8 cellular contexts compared by ENCODE assay signal in genomic region chr6:166999845-167000253, GRCh38. TPM values are rescaled to one million over a fixed set of nuclear protein-coding genes. Genes with fewer than 3 reads are reported as not detected.
DNase-seq lines count a peak whose midpoint lies in the region; ATAC-seq and TF ChIP-seq lines count a peak whose summit lies in the region.

No MANE protein-coding gene starts in this region.

- H3K27ac Mint-ChIP-seq in memory B cell = peak overlapping the region; percentile 87

- peak overlapping the region; percentile 75 to 96 (median 81) for H3K4me2 ChIP-seq in BLaER1 treated with 17β-estradiol and CSF1 and Interleukin-3, amounts not matched to agents 10 nM and 100 nM
- peak overlapping the region; percentile 97 for H3K4me2 ChIP-seq in IMR-90 (ENCODE audit: low read depth, low read length)

- H2BK20ac ChIP-seq in IMR-90 (ENCODE audit: low read depth, low read length) = no peak overlapping the region

- intact Hi-C loops in IMR-90 (cut with micrococcal nuclease) = loop anchor here (5.0 to 10.0 kb wide), 2 partner anchors 373 to 545 kb away; partner anchors contain the start of gene RPS6KA2
- intact Hi-C loops in vagina (cut with DNase I) = no loop called here

- peak overlapping the region; percentile 81 for H3K14ac ChIP-seq in IMR-90 (replicated peaks; ENCODE audit: low read depth, low read length)

- DNase-seq in IMR-90 (no peak), brain microvascular endothelial cell (no peak), memory B cell (ENCODE audit: low spot score in 2 of 2) (no peak), vagina (ENCODE audit: extremely low spot score in 2 of 2) (no peak), NCI-H2196 treated with DMSO at 0.1 percent for 48 hours (lab: John Stamatoyannopoulos, UW; ENCODE audit: unreplicated experiment) (no peak), activated gamma-delta T cell (lab: John Stamatoyannopoulos, UW) (no peak), DMS53 (lab: John Stamatoyannopoulos, UW) (no peak)

- 0 out of 2 replicates have a peak overlapping the region, but pooled peaks have one; percentile 43 for H4K5ac ChIP-seq in IMR-90 (ENCODE audit: low read depth, low read length)

- CTCF ChIA-PET in IMR-90 (lab: Yijun Ruan, JAX) = interaction anchor here (1.3 kb wide), 1 partner anchor 10 kb away, joined by 6 read pairs; no protein-coding TSS in a partner anchor

- H3K36me3 ChIP-seq in BLaER1 treated with 17β-estradiol and CSF1 and Interleukin-3, amounts not matched to agents 10 nM and 100 nM = peaks cover 9 to 71% (median 50%) of the 10 kb centered on the region in 11 experiments; a peak in 20 of 22 replicates
- H3K36me3 ChIP-seq in IMR-90 (ENCODE audit: control insufficient read depth, insufficient read depth, low read length) (no peaks in the 10 kb centered on the region; the same call in 1 of the 2 replicates), brain microvascular endothelial cell (replicated peaks) (no peaks in the 10 kb centered on the region), vagina (peaks cover 0 to 4% of the 10 kb centered on the region in 2 donors)

- no CpG with 5 or more reads among the region's 16 CpGs for WGBS in IMR-90 (ENCODE audit: extremely low coverage in 2 of 2, insufficient read length in 1 of 2), 2 experiments

- peak overlapping the region; percentile 98 for H2AFZ ChIP-seq in IMR-90 (replicated peaks; ENCODE audit: low read length, poor library complexity)

- peak overlapping the region; percentile 87 to 99 (median 98) for H3K4me3 ChIP-seq in BLaER1 treated with 17β-estradiol and CSF1 and Interleukin-3, amounts not matched to agents 10 nM and 100 nM
- H3K4me3 ChIP-seq in IMR-90 (ENCODE audit: insufficient read depth, low read depth, low read length) (peak overlapping the region; percentile 84), brain microvascular endothelial cell (ENCODE audit: low read depth, low read length) (peak overlapping the region; percentile 70), vagina (peak overlapping the region; percentile 95 to 96)

- H2BK120ac ChIP-seq in IMR-90 (ENCODE audit: low read depth, low read length) = no peak overlapping the region

- H3K9me1 ChIP-seq in IMR-90 (ENCODE audit: insufficient read depth, low read length) = peaks cover 3% of the 10 kb centered on the region; the same call in 1 of the 2 replicates

- TF ChIP-seq POLR2A in IMR-90 (IDR thresholded peaks at IDR 0.05; ENCODE audit: low read depth, low read length) (no peak), vagina (IDR thresholded peaks at IDR 0.05) (no peak)

- dilution Hi-C loops in IMR-90 (cut with HindIII; ENCODE audit: low sequenced_read_pairs, unreplicated experiment) = no loop called here

- peak overlapping the region; percentile 82 to 92 (median 86) for H3K9ac ChIP-seq in BLaER1 treated with 17β-estradiol and CSF1 and Interleukin-3, amounts not matched to agents 10 nM and 100 nM
- peak overlapping the region; percentile 91 for H3K9ac ChIP-seq in IMR-90 (ENCODE audit: low read depth, low read length)

- H3K4me3 Mint-ChIP-seq in memory B cell = peak overlapping the region; percentile 92

- peak overlapping the region; percentile 91 for H3K23ac ChIP-seq in IMR-90 (ENCODE audit: low read depth, low read length)

- BruUV-seq in IMR-90 (replicated peaks; lab: Mats Ljungman, UMichigan) = no TSS peak

- peaks cover 23% of the 10 kb centered on the region for H3K4me1 Mint-ChIP-seq in memory B cell

- no peak overlapping the region for H2AK9ac ChIP-seq in IMR-90 (replicated peaks; ENCODE audit: low read depth, low read length, poor library complexity)

- H3K27ac ChIP-seq in BLaER1 treated with 17β-estradiol and CSF1 and Interleukin-3, amounts not matched to agents 10 nM and 100 nM = peak overlapping the region; percentile 50 to 82 (median 78); a peak in 21 of 22 replicates
- H3K27ac ChIP-seq in IMR-90 (ENCODE audit: insufficient read depth, low read length) (peak overlapping the region; percentile 70), brain microvascular endothelial cell (peak overlapping the region; percentile 15), vagina (peak overlapping the region; percentile 74)

- H3K9me3 ChIP-seq in BLaER1 treated with 17β-estradiol and CSF1 and Interleukin-3, amounts not matched to agents 10 nM and 100 nM (replicated peaks in 1 of 11) = 0 out of 22 replicates have a peak, but pooled peaks cover 0 to 3% (median 0%) of the 10 kb centered on the region in 11 experiments
- H3K9me3 ChIP-seq in IMR-90 (ENCODE audit: control insufficient read depth, insufficient read depth, low read length) (no peaks in the 10 kb centered on the region), vagina (no peaks in the 10 kb centered on the region)

- POLR2A ChIA-PET in IMR-90 (lab: Charles Lee; ENCODE audit: unreplicated experiment) = interaction anchor here (0.6 kb wide), 1 partner anchor 10 kb away, joined by 4 read pairs; no protein-coding TSS in a partner anchor

- no peaks in the 10 kb centered on the region for H3K9me3 Mint-ChIP-seq in memory B cell

- no peaks in the 10 kb centered on the region for H3K27me3 Mint-ChIP-seq in memory B cell

- H3K27me3 ChIP-seq in BLaER1 treated with 17β-estradiol and CSF1 and Interleukin-3, amounts not matched to agents 10 nM and 100 nM = no peaks in the 10 kb centered on the region
- H3K27me3 ChIP-seq in IMR-90 (ENCODE audit: control insufficient read depth, insufficient read depth, low read length) = no peaks in the 10 kb centered on the region
- H3K27me3 ChIP-seq in brain microvascular endothelial cell (replicated peaks) = no peaks in the 10 kb centered on the region
- no peaks in the 10 kb centered on the region for H3K27me3 ChIP-seq in vagina

- in situ Hi-C loops in IMR-90 (cut with MboI; ENCODE audit: low sequenced_read_pairs) (loop anchor here (25.0 kb wide), 1 partner anchor 363 kb away; the partner anchor contains the start of gene RPS6KA2), brain microvascular endothelial cell (cut with HindIII; ENCODE audit: low pct_ligation_motif_present, low sequenced_read_pairs) (no loop called here)

- H4K91ac ChIP-seq in IMR-90 (ENCODE audit: insufficient read depth, low read depth, low read length) = peak overlapping the region; percentile 65; the same call in 1 of the 2 replicates

- ATAC-seq in IMR-90 (ENCODE audit: low read depth) (no peak), memory B cell (ENCODE audit: low read depth) (no peak)

- H3K56ac ChIP-seq in IMR-90 (ENCODE audit: extremely low read depth, insufficient read depth, low read length) = 0 out of 2 replicates have a peak overlapping the region, but pooled peaks have one; percentile 8

- H2BK5ac ChIP-seq in IMR-90 (ENCODE audit: low read depth, low read length, poor library complexity, severe bottlenecking) = peak overlapping the region; percentile 73

- H3K18ac ChIP-seq in IMR-90 (ENCODE audit: low read depth, low read length) = no peak overlapping the region

- H3K4ac ChIP-seq in IMR-90 (ENCODE audit: low read depth, low read length) = peak overlapping the region; percentile 71; the same call in 1 of the 2 replicates

- H2AK5ac ChIP-seq in IMR-90 (ENCODE audit: low read depth, low read length) = no peak overlapping the region; the same call in 1 of the 2 replicates

- TF ChIP-seq RAD21 in IMR-90 (IDR thresholded peaks at IDR 0.05; ENCODE audit: low read length) = no peak

- H2BK15ac ChIP-seq in IMR-90 (ENCODE audit: low read depth, low read length) = no peak overlapping the region

- H4K8ac ChIP-seq in IMR-90 (ENCODE audit: low read depth in 2 of 2, low read length in 2 of 2) = peak overlapping the region in 1 of 2 experiments; percentile 68; a peak in 1 of 4 replicates

- H4K20me1 ChIP-seq in BLaER1 treated with 17β-estradiol and CSF1 and Interleukin-3, amounts not matched to agents 10 nM and 100 nM = peaks cover 0 to 39% (median 21%) of the 10 kb centered on the region in 11 experiments; a peak in 15 of 22 replicates
- peaks cover 8% of the 10 kb centered on the region; the same call in 1 of the 2 replicates for H4K20me1 ChIP-seq in IMR-90 (ENCODE audit: insufficient read depth, low read length)

- H3K4me1 ChIP-seq in BLaER1 treated with 17β-estradiol and CSF1 and Interleukin-3, amounts not matched to agents 10 nM and 100 nM = peaks cover 25 to 36% (median 30%) of the 10 kb centered on the region in 10 experiments
- peaks cover 9% of the 10 kb centered on the region for H3K4me1 ChIP-seq in IMR-90 (ENCODE audit: control insufficient read depth, insufficient read depth, low read length)
- peaks cover 37% of the 10 kb centered on the region for H3K4me1 ChIP-seq in vagina

- peaks cover 2% of the 10 kb centered on the region for H3K36me3 Mint-ChIP-seq in memory B cell

- peaks cover 23 to 36% of the 10 kb centered on the region in 2 experiments for H3K79me1 ChIP-seq in IMR-90 (ENCODE audit: low read depth in 1 of 2, low read length in 2 of 2)

- TF ChIP-seq CTCF in IMR-90 (conservative IDR thresholded peaks at IDR 0.05; ENCODE audit: low read depth, low read length) (no peak), brain microvascular endothelial cell (IDR thresholded peaks at IDR 0.05; ENCODE audit: low read depth, low read length, missing control alignments) (no peak), vagina (IDR thresholded peaks at IDR 0.05) (no peak)

TF ChIP-seq in IMR-90, 13 proteins besides CTCF, POLR2A, EP300 and RAD21:
- TF ChIP-seq NFE2L2 (IDR thresholded peaks at IDR 0.05; ENCODE audit: low read depth, low read length) = no peak
- no peak for TF ChIP-seq ELK1 (IDR thresholded peaks at IDR 0.05; ENCODE audit: borderline replicate concordance, low read depth, low read length)
- no peak for TF ChIP-seq MAZ (IDR thresholded peaks at IDR 0.05; ENCODE audit: borderline replicate concordance, low read depth, low read length)
- TF ChIP-seq SMC3 (IDR thresholded peaks at IDR 0.05; ENCODE audit: low read depth, low read length) = no peak
- no peak for TF ChIP-seq MAFK (IDR thresholded peaks at IDR 0.05; ENCODE audit: low read depth, low read length)

RNA-seq across cellular contexts. Expression of gene CEP43, which starts 0.7 kb away (rescaled TPM):
- total RNA-seq in IMR-90 (2012; rRNA removed) = 8.6 and 19.4 TPM in 2 replicates
- polyA plus RNA-seq in IMR-90 (2012; rRNA removed) = 8.5 and 10.7 TPM in 2 replicates
- 1.1 and 2.3 TPM in 2 replicates for polyA plus RNA-seq in IMR-90 (2012; cell fraction: cytosol; rRNA removed)
- 3.3 and 16.3 TPM in 2 replicates for polyA plus RNA-seq in IMR-90 (2012; cell fraction: nucleus; rRNA removed; ENCODE audit: low replicate concordance)
- 9.1 TPM for total RNA-seq in vagina

RNA-seq across cellular contexts. Expression of gene RNASET2, which starts 43.5 kb away (rescaled TPM):
- 13.6 and 14.2 TPM in 2 replicates for total RNA-seq in IMR-90 (2012; rRNA removed)
- 23.6 and 24.9 TPM in 2 replicates for polyA plus RNA-seq in IMR-90 (2012; rRNA removed)
- polyA plus RNA-seq in IMR-90 (2012; cell fraction: cytosol; rRNA removed) = 40.7 and 68.7 TPM in 2 replicates
- polyA plus RNA-seq in IMR-90 (2012; cell fraction: nucleus; rRNA removed; ENCODE audit: low replicate concordance) = 19.1 and 27.8 TPM in 2 replicates
- 31.4 TPM for total RNA-seq in vagina

Comparison
In these comparisons a context has a peak if more than half of its experiments do, and no peak if none do; other contexts are left out.
1. H3K27ac ChIP-seq: peak in every context shown above with its lines; median percentile 78 in BLaER1 treated with 17β-estradiol and CSF1 and Interleukin-3, amounts not matched to agents 10 nM and 100 nM; 74 in vagina; 70 in IMR-90; 15 in brain microvascular endothelial cell.